ENCODE assay signal across 1 cellular context in genomic region chr22:23122216-23122957, GRCh38.
TF ChIP-seq lines count a peak whose summit lies in the region.

No MANE protein-coding gene starts in this region.

TF ChIP-seq in K562, 482 proteins besides CTCF, POLR2A, EP300 and RAD21:
- TF ChIP-seq BMI1 (IDR thresholded peaks at IDR 0.05; ENCODE audit: low read length) = no peak
- TF ChIP-seq ELF1 (tag; IDR thresholded peaks at IDR 0.05) = no peak
- TF ChIP-seq RHOXF2B (CRISPR knock-in tag; conservative IDR thresholded peaks at IDR 0.05) = no peak
- no peak for TF ChIP-seq NCOR1 (IDR thresholded peaks at IDR 0.05)
- TF ChIP-seq ZNF586 (CRISPR knock-in tag; conservative IDR thresholded peaks at IDR 0.05) = no peak
- TF ChIP-seq FOSL1 (tag; conservative IDR thresholded peaks at IDR 0.05) = no peak
- TF ChIP-seq PTRF (tag; IDR thresholded peaks at IDR 0.05) = no peak
- TF ChIP-seq PYGO2 (tag; IDR thresholded peaks at IDR 0.05) = no peak
- 0 out of 2 replicates have a peak, but pooled peaks have one; percentile 12 for TF ChIP-seq SMC3 (conservative IDR thresholded peaks at IDR 0.05; ENCODE audit: insufficient read depth, low read depth, low read length)
- no peak for TF ChIP-seq XRCC3 (IDR thresholded peaks at IDR 0.05)
- no peak for TF ChIP-seq USF1 (CRISPR knock-in tag; IDR thresholded peaks at IDR 0.05)
- TF ChIP-seq PBX2 (CRISPR knock-in tag; IDR thresholded peaks at IDR 0.05; ENCODE audit: low read depth) = no peak
- no peak for TF ChIP-seq PBX2 (tag; conservative IDR thresholded peaks at IDR 0.05; ENCODE audit: low read depth)
- no peak for TF ChIP-seq ETV5 (CRISPR knock-in tag; IDR thresholded peaks at IDR 0.05; ENCODE audit: low read depth)
- TF ChIP-seq GABPB2 (CRISPR knock-in tag; conservative IDR thresholded peaks at IDR 0.05) = no peak
- no peak for TF ChIP-seq GABPB1 (CRISPR knock-in tag; IDR thresholded peaks at IDR 0.05)
- TF ChIP-seq CTBP1 (IDR thresholded peaks at IDR 0.05; ENCODE audit: borderline replicate concordance) = no peak
- TF ChIP-seq TEAD4 (IDR thresholded peaks at IDR 0.05; ENCODE audit: low read length) = 0 out of 2 replicates have a peak, but pooled peaks have one; percentile 7
- no peak for TF ChIP-seq TEAD4 (CRISPR knock-in tag; IDR thresholded peaks at IDR 0.05; ENCODE audit: borderline replicate concordance)
- no peak for TF ChIP-seq DLX4 (CRISPR knock-in tag; IDR thresholded peaks at IDR 0.05)
- no peak for TF ChIP-seq NFE2 (IDR thresholded peaks at IDR 0.05; ENCODE audit: low read depth)
- no peak for TF ChIP-seq ZNF407 (IDR thresholded peaks at IDR 0.05; ENCODE audit: low read depth)
- no peak for TF ChIP-seq NCOA2 (IDR thresholded peaks at IDR 0.05; ENCODE audit: partially characterized antibody in 2 of 2)
- no peak for TF ChIP-seq HDAC1 (IDR thresholded peaks at IDR 0.05)
- TF ChIP-seq ZNF512 (tag; IDR thresholded peaks at IDR 0.05) = no peak
- no peak for TF ChIP-seq GATAD2A (IDR thresholded peaks at IDR 0.05)
- 0 out of 2 replicates have a peak, but pooled peaks have one; percentile 49 for TF ChIP-seq ZHX1 (conservative IDR thresholded peaks at IDR 0.05; ENCODE audit: low read length)
- TF ChIP-seq CGGBP1 (CRISPR knock-in tag; IDR thresholded peaks at IDR 0.05) = no peak
- no peak for TF ChIP-seq PTTG1 (tag; IDR thresholded peaks at IDR 0.05; ENCODE audit: low read depth)
- peak; percentile 34; the same call in 1 of the 2 replicates for TF ChIP-seq SREBF1 (IDR thresholded peaks at IDR 0.05; ENCODE audit: borderline replicate concordance, low read depth, low read length)
- TF ChIP-seq EZH2 (IDR thresholded peaks at IDR 0.05; ENCODE audit: borderline replicate concordance, low read depth, low read length) = no peak
- TF ChIP-seq MTF1 (CRISPR knock-in tag; IDR thresholded peaks at IDR 0.05; ENCODE audit: borderline replicate concordance) = no peak
- TF ChIP-seq ZNF507 (tag; conservative IDR thresholded peaks at IDR 0.05) = no peak
- TF ChIP-seq NR2C2 (CRISPR knock-in tag; IDR thresholded peaks at IDR 0.05) = no peak
- TF ChIP-seq NR2C2 (tag; IDR thresholded peaks at IDR 0.05) = no peak
- no peak for TF ChIP-seq ZC3H4 (CRISPR knock-in tag; IDR thresholded peaks at IDR 0.05; ENCODE audit: borderline replicate concordance)
